ENCODE assay signal across 8 cellular contexts in the genomic region with DNA sequence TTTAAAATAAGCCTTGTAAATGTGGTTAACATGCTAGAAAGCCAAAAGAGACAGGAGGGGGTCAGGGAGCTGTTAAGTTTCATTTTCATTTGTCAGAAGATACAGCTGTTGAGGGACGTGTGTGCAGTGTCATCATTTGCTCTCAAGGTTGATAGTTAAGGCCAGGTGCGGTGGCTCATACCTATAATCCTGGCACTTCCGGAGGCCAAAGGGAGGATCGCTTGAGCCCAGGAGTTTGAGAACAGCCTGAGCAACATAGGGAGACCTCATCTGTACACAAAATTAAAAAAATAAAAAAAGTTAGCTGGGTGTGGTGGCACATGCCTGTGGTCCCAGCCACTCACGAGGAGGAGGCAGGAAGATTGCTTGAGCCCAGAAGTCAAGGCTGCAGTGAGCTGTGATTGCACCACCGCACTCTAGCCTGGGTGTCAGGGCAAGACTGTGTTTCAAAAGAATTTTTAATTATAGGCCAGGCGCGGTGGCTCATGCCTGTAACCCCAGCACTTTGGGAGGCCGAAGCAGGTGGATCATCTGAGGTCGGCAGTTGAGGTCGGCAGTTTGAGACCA. TPM values are rescaled to one million over a fixed set of nuclear protein-coding genes. Genes with fewer than 3 reads are reported as not detected.
DNase-seq lines count a peak whose midpoint lies in the region; ATAC-seq lines count a peak whose summit lies in the region.
"Had no signal": no experiment of that assay in that cellular context is flagged by ENCODE, and none has a peak within 500 bp of the region (broad histone marks: within the 10 kb centered on the region; RNA-seq: fewer than 3 reads in every experiment).

No MANE protein-coding gene starts in this region.

- ATAC-seq in GM18868 (IDR thresholded peaks at IDR 0.05; ENCODE audit: unreplicated experiment) = peak; percentile 47
- ATAC-seq in GM21723 (IDR thresholded peaks at IDR 0.05; ENCODE audit: unreplicated experiment) = peak; percentile 75
- ATAC-seq: heart right ventricle had no signal

- DNase-seq in MV-4-11 (lab: John Stamatoyannopoulos, UW) (peak; percentile 87), myocyte (ENCODE audit: low read depth) (peak; percentile 91), NCI-H1092 treated with DMSO at 0.1 percent for 48 hours (lab: John Stamatoyannopoulos, UW) (no peak), NCI-H446 (lab: John Stamatoyannopoulos, UW) (no peak), NCI-H2227 (lab: John Stamatoyannopoulos, UW; ENCODE audit: unreplicated experiment) (no peak)
- DNase-seq: heart right ventricle had no signal

RNA-seq across cellular contexts. Expression of gene ZBTB8OS, which starts 22.7 kb away (rescaled TPM):
- 42.9 and 44.4 TPM in 2 replicates for total RNA-seq in myocyte
- polyA plus RNA-seq in myocyte (2012) = 65.5 TPM

RNA-seq across cellular contexts. Expression of gene RBBP4, which starts 23.3 kb away (rescaled TPM):
- 161 and 193 TPM in 2 replicates for total RNA-seq in myocyte
- polyA plus RNA-seq in myocyte (2012) = 198 TPM

Comparison
In these comparisons a context has a peak if more than half of its experiments do, and no peak if none do; other contexts are left out.
1. DNase-seq: peak in MV-4-11 (single experiment) and myocyte (single experiment); none in NCI-H1092 treated with DMSO at 0.1 percent for 48 hours (single experiment), NCI-H446 (0 of 2) and NCI-H2227 (single experiment).